In genomic region chr10:15131330-15131729, GRCh38 we compare ENCODE assay signal across 29 cellular contexts. TPM values are rescaled to one million over a fixed set of nuclear protein-coding genes. Genes with fewer than 3 reads are reported as not detected.
"Had no signal": no experiment of that assay in that cellular context is flagged by ENCODE, and none has a peak within 500 bp of the region (broad histone marks: within the 10 kb centered on the region; RNA-seq: fewer than 3 reads in every experiment).

No MANE protein-coding gene starts in this region.

- DNase-seq: hypothalamus; immature natural killer cell; kidney; left colon; left lung; lower lobe of right lung; mesendoderm; naive thymus-derived CD4-positive, alpha-beta T cell; pancreas; posterior cingulate gyrus; retina; right cardiac atrium; stimulated activated CD4-positive, alpha-beta T cell treated with anti-CD3 and anti-CD28 coated beads, Interleukin-12 subunit alpha, Interleukin-12 subunit beta, amount 100 ng/mL, for 4 hours; stimulated activated CD4-positive, alpha-beta T cell treated with anti-CD3 and anti-CD28 coated beads, Interleukin-15, amount 100 ng/mL, for 24 hours; stimulated activated CD4-positive, alpha-beta T cell treated with anti-CD3 and anti-CD28 coated beads, Interleukin-4, amount 100 ng/mL, for 4 hours; stimulated activated CD8-positive, alpha-beta memory T cell treated with anti-CD3 and anti-CD28 coated beads, Interleukin-4, amount 100 ng/mL, for 48 hours; stimulated activated naive B cell treated with anti-CD40 and anti-IgM and Interleukin-4, amounts not matched to agents 10 μg/mL and 1 μg/mL and 100 μg/mL, for 72 hours; stimulated activated naive CD8-positive, alpha-beta T cell treated with anti-CD3 and anti-CD28 coated beads, Interleukin-15, Interleukin-2, amounts not matched to agents 100 U/mL and 50 U/mL, for 24 hours; stomach; testis; thyroid gland; transverse colon; upper lobe of left lung had no signal

- H3K36me3 ChIP-seq: prostate gland had no signal

- H3K27me3 ChIP-seq: left lung, pancreas, stomach, testis, thyroid gland, transverse colon, upper lobe of left lung, vagina had no signal

- H3K4me3 ChIP-seq: left lung, lower lobe of right lung, pancreas, prostate gland, skin epidermis, stomach, testis, thyroid gland, transverse colon, upper lobe of left lung, vagina had no signal

- H3K4me1 ChIP-seq: left lung, lower lobe of right lung, pancreas, prostate gland, stomach, testis, thyroid gland, transverse colon, upper lobe of left lung, vagina had no signal

- H3K27ac Mint-ChIP-seq: immature natural killer cell; mesothelial cell of epicardium; natural killer cell treated with Interleukin-12 subunit alpha and Interleukin-12 subunit beta and Interleukin-15 and Interleukin-18, amount 100 ng/mL, for 72 hours; stimulated activated naive B cell treated with anti-CD40 and anti-IgM and Interleukin-4, amounts not matched to agents 10 μg/mL and 1 μg/mL and 100 μg/mL, for 72 hours had no signal

- H3K9me3 ChIP-seq: left lung, lower lobe of right lung, pancreas, prostate gland, stomach, testis, thyroid gland, transverse colon, upper lobe of left lung, vagina had no signal

- H3K36me3 Mint-ChIP-seq: natural killer cell treated with Interleukin-12 subunit alpha and Interleukin-12 subunit beta and Interleukin-15 and Interleukin-18, amount 100 ng/mL, for 72 hours had no signal

- H3K27ac ChIP-seq: left lung, lower lobe of right lung, pancreas, prostate gland, skin epidermis, stomach, testis, thyroid gland, transverse colon, upper lobe of left lung, vagina had no signal

- H3K4me1 Mint-ChIP-seq: immature natural killer cell; mesothelial cell of epicardium; stimulated activated naive B cell treated with anti-CD40 and anti-IgM and Interleukin-4, amounts not matched to agents 10 μg/mL and 1 μg/mL and 100 μg/mL, for 72 hours had no signal

- H3K9me3 Mint-ChIP-seq: immature natural killer cell; mesothelial cell of epicardium; natural killer cell treated with Interleukin-12 subunit alpha and Interleukin-12 subunit beta and Interleukin-15 and Interleukin-18, amount 100 ng/mL, for 72 hours; stimulated activated naive B cell treated with anti-CD40 and anti-IgM and Interleukin-4, amounts not matched to agents 10 μg/mL and 1 μg/mL and 100 μg/mL, for 72 hours had no signal

- ATAC-seq: left colon; left lung; lower lobe of right lung; naive thymus-derived CD4-positive, alpha-beta T cell; natural killer cell treated with Interleukin-12 subunit alpha and Interleukin-12 subunit beta and Interleukin-15 and Interleukin-18, amount 100 ng/mL, for 72 hours; pancreas; right cardiac atrium; sciatic nerve; stimulated activated naive B cell treated with anti-CD40 and anti-IgM and Interleukin-4, amounts not matched to agents 10 μg/mL and 1 μg/mL and 100 μg/mL, for 72 hours; stimulated activated naive CD8-positive, alpha-beta T cell treated with anti-CD3 and anti-CD28 coated beads, Interleukin-15, Interleukin-2, amounts not matched to agents 100 U/mL and 50 U/mL, for 24 hours had no signal

- H3K4me3 Mint-ChIP-seq: immature natural killer cell; mesothelial cell of epicardium; naive thymus-derived CD4-positive, alpha-beta T cell; natural killer cell treated with Interleukin-12 subunit alpha and Interleukin-12 subunit beta and Interleukin-15 and Interleukin-18, amount 100 ng/mL, for 72 hours; stimulated activated naive B cell treated with anti-CD40 and anti-IgM and Interleukin-4, amounts not matched to agents 10 μg/mL and 1 μg/mL and 100 μg/mL, for 72 hours had no signal

- H3K27me3 Mint-ChIP-seq: naive thymus-derived CD4-positive, alpha-beta T cell; natural killer cell treated with Interleukin-12 subunit alpha and Interleukin-12 subunit beta and Interleukin-15 and Interleukin-18, amount 100 ng/mL, for 72 hours; stimulated activated naive B cell treated with anti-CD40 and anti-IgM and Interleukin-4, amounts not matched to agents 10 μg/mL and 1 μg/mL and 100 μg/mL, for 72 hours had no signal

RNA-seq across cellular contexts. Expression of gene ACBD7, which starts 42.8 kb away (rescaled TPM):
- total RNA-seq: lower lobe of right lung, right cardiac atrium, transverse colon, vagina had no signal
- polyA plus RNA-seq: immature natural killer cell, right cardiac atrium, stomach had no signal
